23 cellular contexts compared by ENCODE assay signal in genomic region chr12:56600753-56601152, GRCh38. TPM values are rescaled to one million over a fixed set of nuclear protein-coding genes. Genes with fewer than 3 reads are reported as not detected.
DNase-seq lines count a peak whose midpoint lies in the region; ATAC-seq and TF ChIP-seq lines count a peak whose summit lies in the region.
"Had no signal": no experiment of that assay in that cellular context is flagged by ENCODE, and none has a peak within 500 bp of the region (broad histone marks: within the 10 kb centered on the region; RNA-seq: fewer than 3 reads in every experiment).

No MANE protein-coding gene starts in this region.

- H3K4me3 ChIP-seq in cardiac muscle cell, result no peak overlapping the region
- H3K4me3 ChIP-seq in right atrium auricular region, result no peak overlapping the region
- H3K4me3 ChIP-seq in left lung, result no peak overlapping the region
- no peak overlapping the region for H3K4me3 ChIP-seq in thoracic aorta
- H3K4me3 ChIP-seq in ovary, result no peak overlapping the region
- H3K4me3 ChIP-seq: BLaER1, GM23338, MG63, SJSA1 had no signal

- no peaks in the 10 kb centered on the region; the same call in 1 of the 2 replicates for H3K4me1 Mint-ChIP-seq in HFFc6 (ENCODE audit: low read depth)

- no peak for TF ChIP-seq EP300 in ovary (IDR thresholded peaks at IDR 0.05)

- H3K36me3 Mint-ChIP-seq in HFFc6 (ENCODE audit: low read depth), result peaks cover 59% of the 10 kb centered on the region

- intact Hi-C loops in left lung (cut with DNase I) (no loop called here), ovary (cut with DNase I) (no loop called here)

- H3K27ac Mint-ChIP-seq in HFFc6, result 0 out of 2 replicates have a peak overlapping the region, but pooled peaks have one; percentile 9
- H3K27ac Mint-ChIP-seq: CD4-positive, alpha-beta T cell; GM23338 had no signal

- TF ChIP-seq CTCF in cardiac muscle cell (IDR thresholded peaks at IDR 0.05; ENCODE audit: low read depth, low read length) (no peak), right atrium auricular region (IDR thresholded peaks at IDR 0.05) (no peak), HFFc6 (IDR thresholded peaks at IDR 0.05) (no peak), left lung (IDR thresholded peaks at IDR 0.05) (no peak), thoracic aorta (IDR thresholded peaks at IDR 0.05) (no peak), ovary (IDR thresholded peaks at IDR 0.05) (no peak)

- H3K27me3 ChIP-seq in cardiac muscle cell (no peaks in the 10 kb centered on the region), right atrium auricular region (no peaks in the 10 kb centered on the region), left lung (no peaks in the 10 kb centered on the region), thoracic aorta (replicated peaks; ENCODE audit: insufficient read depth) (no peaks in the 10 kb centered on the region), ovary (no peaks in the 10 kb centered on the region)
- H3K27me3 ChIP-seq: BLaER1, MG63, SJSA1 had no signal

- peaks cover 79% of the 10 kb centered on the region for H3K36me3 ChIP-seq in cardiac muscle cell
- peaks cover 83% of the 10 kb centered on the region for H3K36me3 ChIP-seq in right atrium auricular region
- H3K36me3 ChIP-seq in left lung, result peaks cover 7 to 97% of the 10 kb centered on the region in 2 donors
- H3K36me3 ChIP-seq in thoracic aorta, result peaks cover 86% of the 10 kb centered on the region
- no peaks in the 10 kb centered on the region for H3K36me3 ChIP-seq in ovary

- WGBS in ovary, 3 donors, result 47 to 74% (median 58%) methylated on average over 6 of the region's 6 CpGs

- H3K9me3 ChIP-seq in cardiac muscle cell (ENCODE audit: low read depth) (no peaks in the 10 kb centered on the region), right atrium auricular region (no peaks in the 10 kb centered on the region), left lung (no peaks in the 10 kb centered on the region), thoracic aorta (no peaks in the 10 kb centered on the region), ovary (no peaks in the 10 kb centered on the region)
- H3K9me3 ChIP-seq: BLaER1, MG63, SJSA1 had no signal

- no peak overlapping the region for H3K4me3 Mint-ChIP-seq in HFFc6
- H3K4me3 Mint-ChIP-seq: CD4-positive, alpha-beta T cell; GM23338 had no signal

- TF ChIP-seq POLR2A in ovary (IDR thresholded peaks at IDR 0.05), result no peak

- peaks cover 4% of the 10 kb centered on the region for H3K27me3 Mint-ChIP-seq in HFFc6 (ENCODE audit: insufficient read depth)
- H3K27me3 Mint-ChIP-seq: CD4-positive, alpha-beta T cell had no signal

- H3K27ac ChIP-seq in cardiac muscle cell, result peak overlapping the region; percentile 9
- H3K27ac ChIP-seq in right atrium auricular region, result no peak overlapping the region
- peak overlapping the region in 1 of 2 donors; percentile 35 for H3K27ac ChIP-seq in left lung
- H3K27ac ChIP-seq in thoracic aorta, result no peak overlapping the region
- H3K27ac ChIP-seq in ovary, result no peak overlapping the region
- H3K27ac ChIP-seq: BLaER1, SJSA1 had no signal

- peaks cover 5% of the 10 kb centered on the region for H3K4me1 ChIP-seq in cardiac muscle cell (ENCODE audit: low read depth)
- H3K4me1 ChIP-seq in right atrium auricular region, result no peaks in the 10 kb centered on the region
- H3K4me1 ChIP-seq in left lung, result peaks cover 6 to 10% of the 10 kb centered on the region in 2 donors
- H3K4me1 ChIP-seq in thoracic aorta (ENCODE audit: control insufficient read depth in 1 of 2, low read depth in 2 of 2), result no peaks in the 10 kb centered on the region
- no peaks in the 10 kb centered on the region for H3K4me1 ChIP-seq in ovary (ENCODE audit: insufficient read depth)
- H3K4me1 ChIP-seq: BLaER1, SJSA1 had no signal

- H3K9me3 Mint-ChIP-seq in HFFc6, result no peaks in the 10 kb centered on the region
- H3K9me3 Mint-ChIP-seq: CD4-positive, alpha-beta T cell; GM23338; H9 had no signal

- ATAC-seq in left lung, result peak; percentile 68
- ATAC-seq in thoracic aorta (ENCODE audit: insufficient number of reproducible peaks, low FRiP score, low read depth), result peak; percentile 10
- no peak for ATAC-seq in HG02763 (IDR thresholded peaks at IDR 0.05; ENCODE audit: unreplicated experiment)

- DNase-seq in cardiac muscle cell (ENCODE audit: low read depth in 1 of 2, low spot score in 1 of 2) (no peak), right atrium auricular region (ENCODE audit: low spot score) (no peak), HFFc6 (no peak), left lung (no peak), thoracic aorta (ENCODE audit: low spot score) (no peak), NCI-H1436 treated with DMSO at 0.1 percent for 48 hours (lab: John Stamatoyannopoulos, UW) (no peak), ovary (no peak)
- DNase-seq: COR-L47, IMR-90, KG1, MG63, NCI-H1105 treated with DMSO at 0.1 percent for 48 hours, NCI-H2029, NCI-H446, NCI-H524 treated with DMSO at 0.1 percent for 48 hours, NCI-H774, Right ventricle myocardium superior had no signal

RNA-seq across cellular contexts. Expression of gene BAZ2A, which starts 29.4 kb away (rescaled TPM):
- 72.4 and 153 TPM in 2 replicates for total RNA-seq in cardiac muscle cell
- 65.0 and 104 TPM in 2 replicates for polyA plus RNA-seq in cardiac muscle cell
- 10 to 100 TPM; 38.6 to 42.7 TPM for total RNA-seq in right atrium auricular region
- 10 to 100 TPM; 54.2 to 60.4 (median 57.3) TPM for total RNA-seq in HFFc6 (2021; fragmentation: NEBNext Ultra II Directional; extraction: Animal tissue kit (Norgen Biotek cat#: 25700))
- total RNA-seq in left lung, result 10 to 100 TPM; 91.0 to 96.0 TPM
- 100 to 1,000 TPM in 1 of 2 donors, 10 to 100 TPM in 1; 84.5 to 172 TPM for total RNA-seq in thoracic aorta
- 100 to 1,000 TPM in 2 of 7 donors, 10 to 100 TPM in 5; 49.4 to 105 (median 77.5) TPM for total RNA-seq in ovary
- polyA plus RNA-seq in ovary, result 10 to 100 TPM; 38.3 to 93.6 TPM

RNA-seq across cellular contexts. Expression of gene ATP5F1B, which starts 45.0 kb away (rescaled TPM):
- total RNA-seq in cardiac muscle cell, result 1,322 and 1,661 TPM in 2 replicates
- 3,161 and 3,964 TPM in 2 replicates for polyA plus RNA-seq in cardiac muscle cell
- 1,000 to 10,000 TPM; 1,028 to 1,860 TPM for total RNA-seq in right atrium auricular region
- total RNA-seq in HFFc6 (2021; fragmentation: NEBNext Ultra II Directional; extraction: Animal tissue kit (Norgen Biotek cat#: 25700)), result 100 to 1,000 TPM; 690 to 799 (median 765) TPM
- 100 to 1,000 TPM; 433 to 487 TPM for total RNA-seq in left lung
- 100 to 1,000 TPM; 198 to 226 TPM for total RNA-seq in thoracic aorta
- 100 to 1,000 TPM; 201 to 334 (median 273) TPM for total RNA-seq in ovary
- 100 to 1,000 TPM; 237 to 809 TPM for polyA plus RNA-seq in ovary
